In the genomic region with DNA sequence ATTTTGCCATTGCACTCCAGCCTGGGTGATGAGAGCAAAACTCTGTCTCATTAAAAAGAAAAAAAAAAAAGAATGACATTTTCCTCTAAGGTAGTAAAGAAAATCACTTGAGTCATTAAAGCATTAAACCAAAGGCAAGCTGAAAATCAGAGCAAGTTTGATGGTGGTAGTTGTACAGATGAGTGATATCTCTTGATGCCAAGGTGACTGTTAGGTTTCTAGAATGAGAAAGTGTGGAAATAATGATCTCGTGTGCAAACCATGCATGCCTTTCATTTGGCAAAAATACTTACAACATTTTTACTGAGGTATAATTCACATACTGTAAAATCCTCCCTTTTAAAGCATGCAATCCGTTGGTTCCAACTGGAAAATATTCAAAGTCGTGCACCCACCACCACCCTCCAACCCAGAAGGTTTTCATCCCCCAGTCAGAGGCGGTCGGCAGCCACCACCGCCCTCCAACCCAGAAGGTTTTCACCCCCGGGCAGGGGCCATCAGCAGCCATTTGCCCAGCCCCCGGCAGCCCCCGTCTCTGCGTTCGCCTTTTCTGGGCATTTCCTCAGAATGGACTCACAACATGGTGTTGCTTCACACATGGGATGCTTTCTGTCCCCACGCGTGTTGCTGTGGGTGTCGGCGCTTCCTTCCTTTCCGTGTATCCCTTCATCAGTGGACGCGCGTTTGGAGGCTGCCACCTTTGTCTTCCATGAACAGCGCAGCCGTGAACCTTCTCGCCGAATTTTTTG, we compare ENCODE assay signal across 15 cellular contexts.
DNase-seq lines count a peak whose midpoint lies in the region; ATAC-seq and TF ChIP-seq lines count a peak whose summit lies in the region.
"Had no signal": no experiment of that assay in that cellular context is flagged by ENCODE, and none has a peak within 500 bp of the region (broad histone marks: within the 10 kb centered on the region; RNA-seq: fewer than 3 reads in every experiment).

No MANE protein-coding gene starts in this region.

- CTCF ChIA-PET in activated CD4-positive, alpha-beta memory T cell treated with anti-CD3 and anti-CD28 coated beads for 36 hours (lab: Charles Lee): no interaction called here

- H3K4me3 ChIP-seq in HUES48 (ENCODE audit: low read depth, low read length): no peak overlapping the region
- H3K4me3 ChIP-seq in endodermal cell (ENCODE audit: low read length): no peak overlapping the region
- no peak overlapping the region for H3K4me3 ChIP-seq in neuronal stem cell (ENCODE audit: low read length in 2 of 2)
- no peak overlapping the region for H3K4me3 ChIP-seq in colonic mucosa
- H3K4me3 ChIP-seq: MG63, psoas muscle had no signal

- DNase-seq in GM04504 (ENCODE audit: low read depth) (peak; percentile 10), endodermal cell (no peak), neuronal stem cell (ENCODE audit: low spot score) (no peak), colonic mucosa (no peak)
- DNase-seq in activated CD4-positive, alpha-beta memory T cell treated with anti-CD3 and anti-CD28 coated beads for 36 hours: no peak
- DNase-seq: activated naive CD8-positive, alpha-beta T cell treated with anti-CD3 and anti-CD28 coated beads, Interleukin-2, amount 10 ng/mL, durations not matched to agents 7 days and 5 days; cerebellar nuclear complex; NCI-H2029 treated with DMSO at 0.1 percent for 48 hours; NCI-H82; psoas muscle had no signal

- H3K23ac ChIP-seq in neuronal stem cell (ENCODE audit: low read depth, low read length, poor library complexity): no peak overlapping the region

- no peaks in the 10 kb centered on the region for H3K27me3 Mint-ChIP-seq in endodermal cell (ENCODE audit: insufficient read depth)
- H3K27me3 Mint-ChIP-seq in activated CD4-positive, alpha-beta memory T cell treated with anti-CD3 and anti-CD28 coated beads for 36 hours: no peaks in the 10 kb centered on the region
- H3K27me3 Mint-ChIP-seq: activated naive CD8-positive, alpha-beta T cell treated with anti-CD3 and anti-CD28 coated beads, Interleukin-2, amount 10 ng/mL, durations not matched to agents 7 days and 5 days had no signal

- H3K4me1 ChIP-seq in HUES48 (ENCODE audit: control insufficient read depth, insufficient read depth, low read length): peaks cover 15% of the 10 kb centered on the region
- no peaks in the 10 kb centered on the region for H3K4me1 ChIP-seq in endodermal cell (ENCODE audit: control insufficient read depth, insufficient read depth, low read length)
- peaks cover 11 to 20% of the 10 kb centered on the region in 2 donors for H3K4me1 ChIP-seq in neuronal stem cell (ENCODE audit: control insufficient read depth in 2 of 2, insufficient read depth in 1 of 2, low read depth in 1 of 2, low read length in 2 of 2)
- no peaks in the 10 kb centered on the region for H3K4me1 ChIP-seq in colonic mucosa

- no peak overlapping the region for H2AFZ ChIP-seq in neuronal stem cell (ENCODE audit: low read length)

- no peak overlapping the region for H2AK5ac ChIP-seq in neuronal stem cell (ENCODE audit: low read depth, low read length)

- peaks cover 27% of the 10 kb centered on the region for H3K36me3 Mint-ChIP-seq in endodermal cell (ENCODE audit: low read depth)
- H3K36me3 Mint-ChIP-seq in activated CD4-positive, alpha-beta memory T cell treated with anti-CD3 and anti-CD28 coated beads for 36 hours: no peaks in the 10 kb centered on the region
- H3K36me3 Mint-ChIP-seq: activated naive CD8-positive, alpha-beta T cell treated with anti-CD3 and anti-CD28 coated beads, Interleukin-2, amount 10 ng/mL, durations not matched to agents 7 days and 5 days had no signal

- H3K4me3 Mint-ChIP-seq in endodermal cell: no peak overlapping the region
- H3K4me3 Mint-ChIP-seq in activated CD4-positive, alpha-beta memory T cell treated with anti-CD3 and anti-CD28 coated beads for 36 hours: no peak overlapping the region
- H3K4me3 Mint-ChIP-seq: activated naive CD8-positive, alpha-beta T cell treated with anti-CD3 and anti-CD28 coated beads, Interleukin-2, amount 10 ng/mL, durations not matched to agents 7 days and 5 days had no signal

- H3K4me2 ChIP-seq in neuronal stem cell (ENCODE audit: insufficient read depth, low read length, poor library complexity, severe bottlenecking): no peak overlapping the region

- ATAC-seq in HG03139 (IDR thresholded peaks at IDR 0.05; ENCODE audit: unreplicated experiment) (no peak), GM21576 (IDR thresholded peaks at IDR 0.05; ENCODE audit: unreplicated experiment) (no peak)
- ATAC-seq: psoas muscle had no signal

- H3K27ac ChIP-seq in HUES48 (ENCODE audit: low read depth, low read length) (peak overlapping the region; percentile 37), endodermal cell (ENCODE audit: low read depth, low read length) (no peak overlapping the region), neuronal stem cell (replicated peaks; ENCODE audit: low read length) (no peak overlapping the region), colonic mucosa (no peak overlapping the region)
- H3K27ac ChIP-seq: psoas muscle, RWPE1 had no signal

- no peak overlapping the region for H2BK15ac ChIP-seq in neuronal stem cell (ENCODE audit: low read length)

- H3K36me3 ChIP-seq in HUES48 (ENCODE audit: control insufficient read depth, insufficient read depth, low read length) (peaks cover 4% of the 10 kb centered on the region), endodermal cell (ENCODE audit: control insufficient read depth, insufficient read depth, low read length) (peaks cover 9% of the 10 kb centered on the region), neuronal stem cell (replicated peaks in 1 of 2; ENCODE audit: control insufficient read depth in 2 of 2, insufficient read depth in 2 of 2, low read length in 2 of 2) (peaks cover 0 to 6% of the 10 kb centered on the region in 2 donors), colonic mucosa (no peaks in the 10 kb centered on the region)
- H3K36me3 ChIP-seq: MG63 had no signal

- H3K14ac ChIP-seq in neuronal stem cell (ENCODE audit: low read length): peak overlapping the region; percentile 17

- POLR2A ChIA-PET in activated CD4-positive, alpha-beta memory T cell treated with anti-CD3 and anti-CD28 coated beads for 36 hours (lab: Charles Lee): no interaction called here

- H3K27ac Mint-ChIP-seq in endodermal cell: peak overlapping the region; percentile 93
- H3K27ac Mint-ChIP-seq in activated CD4-positive, alpha-beta memory T cell treated with anti-CD3 and anti-CD28 coated beads for 36 hours: no peak overlapping the region
- H3K27ac Mint-ChIP-seq: activated naive CD8-positive, alpha-beta T cell treated with anti-CD3 and anti-CD28 coated beads, Interleukin-2, amount 10 ng/mL, durations not matched to agents 7 days and 5 days had no signal

- peaks cover 14% of the 10 kb centered on the region for H3K79me1 ChIP-seq in neuronal stem cell (ENCODE audit: low read depth, low read length)

- no peak overlapping the region for H2BK120ac ChIP-seq in neuronal stem cell (ENCODE audit: low read depth, low read length)

- H3K27me3 ChIP-seq in HUES48 (ENCODE audit: control insufficient read depth, insufficient read depth, low read length) (no peaks in the 10 kb centered on the region), endodermal cell (ENCODE audit: control insufficient read depth, insufficient read depth, low read length, poor library complexity, severe bottlenecking) (no peaks in the 10 kb centered on the region), neuronal stem cell (ENCODE audit: control insufficient read depth in 3 of 3, insufficient read depth in 3 of 3, low read depth in 1 of 3, low read length in 3 of 3) (no peaks in the 10 kb centered on the region), colonic mucosa (no peaks in the 10 kb centered on the region)
- H3K27me3 ChIP-seq: MG63 had no signal

- H3K9me3 Mint-ChIP-seq in endodermal cell: peaks cover 6% of the 10 kb centered on the region
- no peaks in the 10 kb centered on the region for H3K9me3 Mint-ChIP-seq in activated CD4-positive, alpha-beta memory T cell treated with anti-CD3 and anti-CD28 coated beads for 36 hours
- H3K9me3 Mint-ChIP-seq: activated naive CD8-positive, alpha-beta T cell treated with anti-CD3 and anti-CD28 coated beads, Interleukin-2, amount 10 ng/mL, durations not matched to agents 7 days and 5 days had no signal

- TF ChIP-seq CTCF in endodermal cell (conservative IDR thresholded peaks at IDR 0.05) (no peak), colonic mucosa (IDR thresholded peaks at IDR 0.05) (no peak)

- H4K91ac ChIP-seq in neuronal stem cell (ENCODE audit: low read depth, low read length, poor library complexity): no peak overlapping the region

- intact Hi-C loops in activated CD4-positive, alpha-beta memory T cell treated with anti-CD3 and anti-CD28 coated beads for 36 hours (cut with micrococcal nuclease): no loop called here
- intact Hi-C loops in colonic mucosa (cut with DNase I): no loop called here

- no peak overlapping the region for H2BK5ac ChIP-seq in neuronal stem cell (ENCODE audit: low read length)

- H3K9ac ChIP-seq in HUES48 (ENCODE audit: low read depth, low read length) (no peak overlapping the region), endodermal cell (ENCODE audit: extremely low read depth, low read length, poor library complexity, severe bottlenecking) (peak overlapping the region; percentile 2), neuronal stem cell (ENCODE audit: low read depth, low read length, poor library complexity) (no peak overlapping the region), colonic mucosa (ENCODE audit: low read depth in 2 of 2, low read length in 2 of 2) (no peak overlapping the region)

- H3K9me3 ChIP-seq in HUES48 (ENCODE audit: control insufficient read depth, insufficient read depth, low read length) (no peaks in the 10 kb centered on the region), endodermal cell (ENCODE audit: control insufficient read depth, low read length) (no peaks in the 10 kb centered on the region), neuronal stem cell (replicated peaks in 1 of 2; ENCODE audit: control insufficient read depth in 2 of 2, insufficient read depth in 1 of 2, low read depth in 1 of 2, low read length in 2 of 2) (peaks cover 0 to 2% of the 10 kb centered on the region in 2 donors), colonic mucosa (no peaks in the 10 kb centered on the region)
- H3K9me3 ChIP-seq: MG63, psoas muscle had no signal

- H3K4me1 Mint-ChIP-seq in endodermal cell: peaks cover 12% of the 10 kb centered on the region
- peaks cover 12% of the 10 kb centered on the region for H3K4me1 Mint-ChIP-seq in activated CD4-positive, alpha-beta memory T cell treated with anti-CD3 and anti-CD28 coated beads for 36 hours (ENCODE audit: low read depth)

- H2BK12ac ChIP-seq in neuronal stem cell (ENCODE audit: low read length): no peak overlapping the region

- H4K8ac ChIP-seq in neuronal stem cell (ENCODE audit: low read depth, low read length): no peak overlapping the region

- WGBS in endodermal cell (ENCODE audit: insufficient coverage in 1 of 2, insufficient read length in 1 of 2), 2 experiments: 84 to 89% methylated on average over 20 to 23 of the region's 23 CpGs
- WGBS in neuronal stem cell (ENCODE audit: extremely low coverage in 2 of 2, insufficient read length in 2 of 2, insufficient replicate concordance in 1 of 2), 2 donors: no CpG with 5 or more reads among the region's 23 CpGs

- H3K4ac ChIP-seq in neuronal stem cell (ENCODE audit: low read length): no peak overlapping the region

- no peak overlapping the region for H3K18ac ChIP-seq in neuronal stem cell (ENCODE audit: low read length)
